In the genomic region with DNA sequence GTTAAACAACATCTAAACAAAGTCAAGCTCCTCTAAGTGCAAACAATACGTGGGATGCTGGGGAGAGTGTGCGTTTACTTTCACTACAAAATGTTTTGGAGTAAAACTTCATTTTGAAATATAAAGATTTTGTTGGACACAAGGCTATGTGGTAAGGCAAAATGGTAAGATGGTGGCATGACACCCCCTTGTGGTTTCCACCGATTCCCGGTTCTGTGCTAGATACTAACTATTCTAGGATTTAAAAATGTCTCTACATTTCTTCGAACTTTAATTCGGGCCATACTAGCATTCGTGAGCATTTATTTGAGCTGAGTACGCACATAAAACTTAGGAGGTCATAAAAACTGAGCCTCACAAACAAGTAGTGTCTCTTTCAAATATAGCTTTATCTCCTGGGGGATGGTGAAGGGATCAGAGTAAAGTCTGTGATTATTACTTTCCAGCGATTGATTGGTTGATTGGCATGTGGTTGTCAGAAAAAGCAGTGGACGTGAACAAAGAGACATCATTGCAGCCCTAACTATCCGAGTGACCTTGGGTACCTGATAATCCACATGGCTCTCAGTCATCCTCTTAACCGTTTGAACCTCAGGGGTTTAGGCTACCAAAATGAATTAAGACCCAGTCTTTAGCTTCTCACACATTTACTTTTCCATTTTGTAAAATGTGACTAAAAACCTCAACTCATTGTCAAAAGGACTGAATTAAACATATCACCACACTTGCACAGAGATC, we compare ENCODE assay signal across 1 cellular context.
TF ChIP-seq lines count a peak whose summit lies in the region.

No MANE protein-coding gene starts in this region.

TF ChIP-seq in K562, 482 proteins besides CTCF, POLR2A, EP300 and RAD21 (continues in another document):
- peak; percentile 21; the same call in 1 of the 2 replicates for TF ChIP-seq NR1H2 (CRISPR knock-in tag; IDR thresholded peaks at IDR 0.05)
- peak; percentile 52 for TF ChIP-seq SMC3 (conservative IDR thresholded peaks at IDR 0.05; ENCODE audit: insufficient read depth, low read depth, low read length)
- TF ChIP-seq, protein P1, sequence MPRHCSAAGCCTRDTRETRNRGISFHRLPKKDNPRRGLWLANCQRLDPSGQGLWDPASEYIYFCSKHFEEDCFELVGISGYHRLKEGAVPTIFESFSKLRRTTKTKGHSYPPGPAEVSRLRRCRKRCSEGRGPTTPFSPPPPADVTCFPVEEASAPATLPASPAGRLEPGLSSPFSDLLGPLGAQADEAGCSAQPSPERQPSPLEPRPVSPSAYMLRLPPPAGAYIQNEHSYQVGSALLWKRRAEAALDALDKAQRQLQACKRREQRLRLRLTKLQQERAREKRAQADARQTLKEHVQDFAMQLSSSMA (CRISPR knock-in tag; IDR thresholded peaks at IDR 0.05) = no peak
- TF ChIP-seq, protein P2, sequence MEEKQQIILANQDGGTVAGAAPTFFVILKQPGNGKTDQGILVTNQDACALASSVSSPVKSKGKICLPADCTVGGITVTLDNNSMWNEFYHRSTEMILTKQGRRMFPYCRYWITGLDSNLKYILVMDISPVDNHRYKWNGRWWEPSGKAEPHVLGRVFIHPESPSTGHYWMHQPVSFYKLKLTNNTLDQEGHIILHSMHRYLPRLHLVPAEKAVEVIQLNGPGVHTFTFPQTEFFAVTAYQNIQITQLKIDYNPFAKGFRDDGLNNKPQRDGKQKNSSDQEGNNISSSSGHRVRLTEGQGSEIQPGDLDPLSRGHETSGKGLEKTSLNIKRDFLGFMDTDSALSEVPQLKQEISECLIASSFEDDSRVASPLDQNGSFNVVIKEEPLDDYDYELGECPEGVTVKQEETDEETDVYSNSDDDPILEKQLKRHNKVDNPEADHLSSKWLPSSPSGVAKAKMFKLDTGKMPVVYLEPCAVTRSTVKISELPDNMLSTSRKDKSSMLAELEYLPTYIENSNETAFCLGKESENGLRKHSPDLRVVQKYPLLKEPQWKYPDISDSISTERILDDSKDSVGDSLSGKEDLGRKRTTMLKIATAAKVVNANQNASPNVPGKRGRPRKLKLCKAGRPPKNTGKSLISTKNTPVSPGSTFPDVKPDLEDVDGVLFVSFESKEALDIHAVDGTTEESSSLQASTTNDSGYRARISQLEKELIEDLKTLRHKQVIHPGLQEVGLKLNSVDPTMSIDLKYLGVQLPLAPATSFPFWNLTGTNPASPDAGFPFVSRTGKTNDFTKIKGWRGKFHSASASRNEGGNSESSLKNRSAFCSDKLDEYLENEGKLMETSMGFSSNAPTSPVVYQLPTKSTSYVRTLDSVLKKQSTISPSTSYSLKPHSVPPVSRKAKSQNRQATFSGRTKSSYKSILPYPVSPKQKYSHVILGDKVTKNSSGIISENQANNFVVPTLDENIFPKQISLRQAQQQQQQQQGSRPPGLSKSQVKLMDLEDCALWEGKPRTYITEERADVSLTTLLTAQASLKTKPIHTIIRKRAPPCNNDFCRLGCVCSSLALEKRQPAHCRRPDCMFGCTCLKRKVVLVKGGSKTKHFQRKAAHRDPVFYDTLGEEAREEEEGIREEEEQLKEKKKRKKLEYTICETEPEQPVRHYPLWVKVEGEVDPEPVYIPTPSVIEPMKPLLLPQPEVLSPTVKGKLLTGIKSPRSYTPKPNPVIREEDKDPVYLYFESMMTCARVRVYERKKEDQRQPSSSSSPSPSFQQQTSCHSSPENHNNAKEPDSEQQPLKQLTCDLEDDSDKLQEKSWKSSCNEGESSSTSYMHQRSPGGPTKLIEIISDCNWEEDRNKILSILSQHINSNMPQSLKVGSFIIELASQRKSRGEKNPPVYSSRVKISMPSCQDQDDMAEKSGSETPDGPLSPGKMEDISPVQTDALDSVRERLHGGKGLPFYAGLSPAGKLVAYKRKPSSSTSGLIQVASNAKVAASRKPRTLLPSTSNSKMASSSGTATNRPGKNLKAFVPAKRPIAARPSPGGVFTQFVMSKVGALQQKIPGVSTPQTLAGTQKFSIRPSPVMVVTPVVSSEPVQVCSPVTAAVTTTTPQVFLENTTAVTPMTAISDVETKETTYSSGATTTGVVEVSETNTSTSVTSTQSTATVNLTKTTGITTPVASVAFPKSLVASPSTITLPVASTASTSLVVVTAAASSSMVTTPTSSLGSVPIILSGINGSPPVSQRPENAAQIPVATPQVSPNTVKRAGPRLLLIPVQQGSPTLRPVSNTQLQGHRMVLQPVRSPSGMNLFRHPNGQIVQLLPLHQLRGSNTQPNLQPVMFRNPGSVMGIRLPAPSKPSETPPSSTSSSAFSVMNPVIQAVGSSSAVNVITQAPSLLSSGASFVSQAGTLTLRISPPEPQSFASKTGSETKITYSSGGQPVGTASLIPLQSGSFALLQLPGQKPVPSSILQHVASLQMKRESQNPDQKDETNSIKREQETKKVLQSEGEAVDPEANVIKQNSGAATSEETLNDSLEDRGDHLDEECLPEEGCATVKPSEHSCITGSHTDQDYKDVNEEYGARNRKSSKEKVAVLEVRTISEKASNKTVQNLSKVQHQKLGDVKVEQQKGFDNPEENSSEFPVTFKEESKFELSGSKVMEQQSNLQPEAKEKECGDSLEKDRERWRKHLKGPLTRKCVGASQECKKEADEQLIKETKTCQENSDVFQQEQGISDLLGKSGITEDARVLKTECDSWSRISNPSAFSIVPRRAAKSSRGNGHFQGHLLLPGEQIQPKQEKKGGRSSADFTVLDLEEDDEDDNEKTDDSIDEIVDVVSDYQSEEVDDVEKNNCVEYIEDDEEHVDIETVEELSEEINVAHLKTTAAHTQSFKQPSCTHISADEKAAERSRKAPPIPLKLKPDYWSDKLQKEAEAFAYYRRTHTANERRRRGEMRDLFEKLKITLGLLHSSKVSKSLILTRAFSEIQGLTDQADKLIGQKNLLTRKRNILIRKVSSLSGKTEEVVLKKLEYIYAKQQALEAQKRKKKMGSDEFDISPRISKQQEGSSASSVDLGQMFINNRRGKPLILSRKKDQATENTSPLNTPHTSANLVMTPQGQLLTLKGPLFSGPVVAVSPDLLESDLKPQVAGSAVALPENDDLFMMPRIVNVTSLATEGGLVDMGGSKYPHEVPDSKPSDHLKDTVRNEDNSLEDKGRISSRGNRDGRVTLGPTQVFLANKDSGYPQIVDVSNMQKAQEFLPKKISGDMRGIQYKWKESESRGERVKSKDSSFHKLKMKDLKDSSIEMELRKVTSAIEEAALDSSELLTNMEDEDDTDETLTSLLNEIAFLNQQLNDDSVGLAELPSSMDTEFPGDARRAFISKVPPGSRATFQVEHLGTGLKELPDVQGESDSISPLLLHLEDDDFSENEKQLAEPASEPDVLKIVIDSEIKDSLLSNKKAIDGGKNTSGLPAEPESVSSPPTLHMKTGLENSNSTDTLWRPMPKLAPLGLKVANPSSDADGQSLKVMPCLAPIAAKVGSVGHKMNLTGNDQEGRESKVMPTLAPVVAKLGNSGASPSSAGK (IDR thresholded peaks at IDR 0.05) = 0 out of 2 replicates have a peak, but pooled peaks have one; percentile 11
- TF ChIP-seq, protein P3, sequence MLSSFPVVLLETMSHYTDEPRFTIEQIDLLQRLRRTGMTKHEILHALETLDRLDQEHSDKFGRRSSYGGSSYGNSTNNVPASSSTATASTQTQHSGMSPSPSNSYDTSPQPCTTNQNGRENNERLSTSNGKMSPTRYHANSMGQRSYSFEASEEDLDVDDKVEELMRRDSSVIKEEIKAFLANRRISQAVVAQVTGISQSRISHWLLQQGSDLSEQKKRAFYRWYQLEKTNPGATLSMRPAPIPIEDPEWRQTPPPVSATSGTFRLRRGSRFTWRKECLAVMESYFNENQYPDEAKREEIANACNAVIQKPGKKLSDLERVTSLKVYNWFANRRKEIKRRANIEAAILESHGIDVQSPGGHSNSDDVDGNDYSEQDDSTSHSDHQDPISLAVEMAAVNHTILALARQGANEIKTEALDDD (IDR thresholded peaks at IDR 0.05) = peak; percentile 52; the same call in 1 of the 2 replicates
- TF ChIP-seq MAFK (IDR thresholded peaks at IDR 0.05; ENCODE audit: low read length) = peak; percentile 23; the same call in 1 of the 2 replicates
- no peak for TF ChIP-seq CREB1 (IDR thresholded peaks at IDR 0.05)
- no peak for TF ChIP-seq CREB1 (CRISPR knock-in tag; IDR thresholded peaks at IDR 0.05)
- TF ChIP-seq, protein P4, sequence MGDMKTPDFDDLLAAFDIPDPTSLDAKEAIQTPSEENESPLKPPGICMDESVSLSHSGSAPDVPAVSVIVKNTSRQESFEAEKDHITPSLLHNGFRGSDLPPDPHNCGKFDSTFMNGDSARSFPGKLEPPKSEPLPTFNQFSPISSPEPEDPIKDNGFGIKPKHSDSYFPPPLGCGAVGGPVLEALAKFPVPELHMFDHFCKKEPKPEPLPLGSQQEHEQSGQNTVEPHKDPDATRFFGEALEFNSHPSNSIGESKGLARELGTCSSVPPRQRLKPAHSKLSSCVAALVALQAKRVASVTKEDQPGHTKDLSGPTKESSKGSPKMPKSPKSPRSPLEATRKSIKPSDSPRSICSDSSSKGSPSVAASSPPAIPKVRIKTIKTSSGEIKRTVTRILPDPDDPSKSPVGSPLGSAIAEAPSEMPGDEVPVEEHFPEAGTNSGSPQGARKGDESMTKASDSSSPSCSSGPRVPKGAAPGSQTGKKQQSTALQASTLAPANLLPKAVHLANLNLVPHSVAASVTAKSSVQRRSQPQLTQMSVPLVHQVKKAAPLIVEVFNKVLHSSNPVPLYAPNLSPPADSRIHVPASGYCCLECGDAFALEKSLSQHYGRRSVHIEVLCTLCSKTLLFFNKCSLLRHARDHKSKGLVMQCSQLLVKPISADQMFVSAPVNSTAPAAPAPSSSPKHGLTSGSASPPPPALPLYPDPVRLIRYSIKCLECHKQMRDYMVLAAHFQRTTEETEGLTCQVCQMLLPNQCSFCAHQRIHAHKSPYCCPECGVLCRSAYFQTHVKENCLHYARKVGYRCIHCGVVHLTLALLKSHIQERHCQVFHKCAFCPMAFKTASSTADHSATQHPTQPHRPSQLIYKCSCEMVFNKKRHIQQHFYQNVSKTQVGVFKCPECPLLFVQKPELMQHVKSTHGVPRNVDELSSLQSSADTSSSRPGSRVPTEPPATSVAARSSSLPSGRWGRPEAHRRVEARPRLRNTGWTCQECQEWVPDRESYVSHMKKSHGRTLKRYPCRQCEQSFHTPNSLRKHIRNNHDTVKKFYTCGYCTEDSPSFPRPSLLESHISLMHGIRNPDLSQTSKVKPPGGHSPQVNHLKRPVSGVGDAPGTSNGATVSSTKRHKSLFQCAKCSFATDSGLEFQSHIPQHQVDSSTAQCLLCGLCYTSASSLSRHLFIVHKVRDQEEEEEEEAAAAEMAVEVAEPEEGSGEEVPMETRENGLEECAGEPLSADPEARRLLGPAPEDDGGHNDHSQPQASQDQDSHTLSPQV (IDR thresholded peaks at IDR 0.05) = 0 out of 2 replicates have a peak, but pooled peaks have one; percentile 14
- TF ChIP-seq KAT7 (CRISPR knock-in tag; IDR thresholded peaks at IDR 0.05; ENCODE audit: borderline replicate concordance) = peak; percentile 68; the same call in 1 of the 2 replicates
- TF ChIP-seq GATAD2B (IDR thresholded peaks at IDR 0.05; ENCODE audit: borderline replicate concordance) = 0 out of 2 replicates have a peak, but pooled peaks have one; percentile 33
- TF ChIP-seq ZC3H11A (IDR thresholded peaks at IDR 0.05; ENCODE audit: low read depth, low read length) = 0 out of 2 replicates have a peak, but pooled peaks have one; percentile 27
- peak; percentile 35 for TF ChIP-seq MEIS2 (IDR thresholded peaks at IDR 0.05; ENCODE audit: partially characterized antibody)
- TF ChIP-seq RCOR1 (IDR thresholded peaks at IDR 0.05; ENCODE audit: borderline replicate concordance in 1 of 2, low read depth in 2 of 2, low read length in 2 of 2) = peak in 1 of 2 experiments; percentile 24; a peak in 1 of 4 replicates
- TF ChIP-seq, protein P5, sequence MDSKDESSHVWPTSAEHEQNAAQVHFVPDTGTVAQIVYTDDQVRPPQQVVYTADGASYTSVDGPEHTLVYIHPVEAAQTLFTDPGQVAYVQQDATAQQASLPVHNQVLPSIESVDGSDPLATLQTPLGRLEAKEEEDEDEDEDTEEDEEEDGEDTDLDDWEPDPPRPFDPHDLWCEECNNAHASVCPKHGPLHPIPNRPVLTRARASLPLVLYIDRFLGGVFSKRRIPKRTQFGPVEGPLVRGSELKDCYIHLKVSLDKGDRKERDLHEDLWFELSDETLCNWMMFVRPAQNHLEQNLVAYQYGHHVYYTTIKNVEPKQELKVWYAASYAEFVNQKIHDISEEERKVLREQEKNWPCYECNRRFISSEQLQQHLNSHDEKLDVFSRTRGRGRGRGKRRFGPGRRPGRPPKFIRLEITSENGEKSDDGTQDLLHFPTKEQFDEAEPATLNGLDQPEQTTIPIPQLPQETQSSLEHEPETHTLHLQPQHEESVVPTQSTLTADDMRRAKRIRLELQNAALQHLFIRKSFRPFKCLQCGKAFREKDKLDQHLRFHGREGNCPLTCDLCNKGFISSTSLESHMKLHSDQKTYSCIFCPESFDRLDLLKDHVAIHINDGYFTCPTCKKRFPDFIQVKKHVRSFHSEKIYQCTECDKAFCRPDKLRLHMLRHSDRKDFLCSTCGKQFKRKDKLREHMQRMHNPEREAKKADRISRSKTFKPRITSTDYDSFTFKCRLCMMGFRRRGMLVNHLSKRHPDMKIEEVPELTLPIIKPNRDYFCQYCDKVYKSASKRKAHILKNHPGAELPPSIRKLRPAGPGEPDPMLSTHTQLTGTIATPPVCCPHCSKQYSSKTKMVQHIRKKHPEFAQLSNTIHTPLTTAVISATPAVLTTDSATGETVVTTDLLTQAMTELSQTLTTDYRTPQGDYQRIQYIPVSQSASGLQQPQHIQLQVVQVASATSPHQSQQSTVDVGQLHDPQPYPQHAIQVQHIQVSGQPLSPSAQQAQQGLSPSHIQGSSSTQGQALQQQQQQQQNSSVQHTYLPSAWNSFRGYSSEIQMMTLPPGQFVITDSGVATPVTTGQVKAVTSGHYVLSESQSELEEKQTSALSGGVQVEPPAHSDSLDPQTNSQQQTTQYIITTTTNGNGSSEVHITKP (IDR thresholded peaks at IDR 0.05; ENCODE audit: partially characterized antibody) = peak; percentile 7
- 0 out of 2 replicates have a peak, but pooled peaks have one; percentile 25 for TF ChIP-seq THRAP3 (IDR thresholded peaks at IDR 0.05; ENCODE audit: borderline replicate concordance)
- peak; percentile 17 for TF ChIP-seq TBP (optimal IDR thresholded peaks at IDR 0.05; ENCODE audit: low read depth, low read length)
- TF ChIP-seq, protein P6, sequence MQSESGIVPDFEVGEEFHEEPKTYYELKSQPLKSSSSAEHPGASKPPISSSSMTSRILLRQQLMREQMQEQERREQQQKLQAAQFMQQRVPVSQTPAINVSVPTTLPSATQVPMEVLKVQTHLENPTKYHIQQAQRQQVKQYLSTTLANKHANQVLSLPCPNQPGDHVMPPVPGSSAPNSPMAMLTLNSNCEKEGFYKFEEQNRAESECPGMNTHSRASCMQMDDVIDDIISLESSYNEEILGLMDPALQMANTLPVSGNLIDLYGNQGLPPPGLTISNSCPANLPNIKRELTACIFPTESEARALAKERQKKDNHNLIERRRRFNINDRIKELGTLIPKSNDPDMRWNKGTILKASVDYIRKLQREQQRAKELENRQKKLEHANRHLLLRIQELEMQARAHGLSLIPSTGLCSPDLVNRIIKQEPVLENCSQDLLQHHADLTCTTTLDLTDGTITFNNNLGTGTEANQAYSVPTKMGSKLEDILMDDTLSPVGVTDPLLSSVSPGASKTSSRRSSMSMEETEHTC (IDR thresholded peaks at IDR 0.05) = no peak
- TF ChIP-seq C11orf30 (IDR thresholded peaks at IDR 0.05; ENCODE audit: low read depth) = 0 out of 2 replicates have a peak, but pooled peaks have one; percentile 19
- peak in 1 of 3 experiments; percentile 25 for TF ChIP-seq YY1 (IDR thresholded peaks at IDR 0.05; ENCODE audit: borderline replicate concordance in 1 of 3, control insufficient read depth in 1 of 3, extremely low read depth in 1 of 3, insufficient read depth in 3 of 3, insufficient read length in 1 of 3, insufficient replicate concordance in 2 of 3, low read depth in 1 of 3, low read length in 2 of 3)
- TF ChIP-seq EP400 (IDR thresholded peaks at IDR 0.05) = peak; percentile 13
- TF ChIP-seq, protein P7, sequence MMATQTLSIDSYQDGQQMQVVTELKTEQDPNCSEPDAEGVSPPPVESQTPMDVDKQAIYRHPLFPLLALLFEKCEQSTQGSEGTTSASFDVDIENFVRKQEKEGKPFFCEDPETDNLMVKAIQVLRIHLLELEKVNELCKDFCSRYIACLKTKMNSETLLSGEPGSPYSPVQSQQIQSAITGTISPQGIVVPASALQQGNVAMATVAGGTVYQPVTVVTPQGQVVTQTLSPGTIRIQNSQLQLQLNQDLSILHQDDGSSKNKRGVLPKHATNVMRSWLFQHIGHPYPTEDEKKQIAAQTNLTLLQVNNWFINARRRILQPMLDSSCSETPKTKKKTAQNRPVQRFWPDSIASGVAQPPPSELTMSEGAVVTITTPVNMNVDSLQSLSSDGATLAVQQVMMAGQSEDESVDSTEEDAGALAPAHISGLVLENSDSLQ (IDR thresholded peaks at IDR 0.05) = peak; percentile 78
